Comparison of ENCODE assay signal across 8 cellular contexts in genomic region chr14:54773171-54774006, GRCh38.
A peak's percentile ranks its signal among the peaks of the same experiment; 100 is the strongest.
DNase-seq lines count a peak whose midpoint lies in the region; ATAC-seq and TF ChIP-seq lines count a peak whose summit lies in the region.

No MANE protein-coding gene starts in this region.

- DNase-seq in G401 (ENCODE audit: low spot score) (peak; percentile 88), HFFc6 (peak; percentile 100), NCI-H1105 treated with DMSO at 0.1 percent for 48 hours (lab: John Stamatoyannopoulos, UW) (peak; percentile 84), T-helper 9 cell (peak; percentile 45), astrocyte of the spinal cord (ENCODE audit: low read depth, low spot score) (peak; percentile 100), hippocampal formation (lab: John Stamatoyannopoulos, UW) (peak; percentile 55 to 70), retinal pigment epithelial cell (ENCODE audit: low read depth) (peak; percentile 96)

- H3K4me1 Mint-ChIP-seq in HFFc6 (ENCODE audit: low read depth): peaks cover 72% of the 10 kb centered on the region

- no peaks in the 10 kb centered on the region for H3K9me3 Mint-ChIP-seq in HFFc6

- TF ChIP-seq CTCF in HFFc6 (IDR thresholded peaks at IDR 0.05) (peak; percentile 79), astrocyte of the spinal cord (IDR thresholded peaks at IDR 0.05; ENCODE audit: low read depth, low read length) (peak; percentile 67), retinal pigment epithelial cell (conservative IDR thresholded peaks at IDR 0.05; ENCODE audit: low read depth, low read length) (peak; percentile 71)

- ATAC-seq in HG03175 (IDR thresholded peaks at IDR 0.05; ENCODE audit: unreplicated experiment): no peak

- H3K27ac Mint-ChIP-seq in HFFc6: peak overlapping the region; percentile 100

- peak overlapping the region; percentile 23 for H3K4me3 ChIP-seq in astrocyte of the spinal cord (ENCODE audit: low read depth, low read length)
- H3K4me3 ChIP-seq in retinal pigment epithelial cell (ENCODE audit: low read length): peak overlapping the region; percentile 1

- in situ Hi-C loops in G401 (cut with HindIII; ENCODE audit: low sequenced_read_pairs) (no loop called here), astrocyte of the spinal cord (cut with HindIII; ENCODE audit: low sequenced_read_pairs) (no loop called here)

- H3K36me3 Mint-ChIP-seq in HFFc6 (ENCODE audit: low read depth): peaks cover 32% of the 10 kb centered on the region

- peak overlapping the region; percentile 83 for H3K4me3 Mint-ChIP-seq in HFFc6

- H3K27me3 Mint-ChIP-seq in HFFc6 (ENCODE audit: insufficient read depth): peaks cover 10% of the 10 kb centered on the region

Comparison
In these comparisons a context has a peak if more than half of its experiments do, and no peak if none do; other contexts are left out.
1. DNase-seq: peak in every context shown above with its lines; median percentile 100 in HFFc6; 100 in astrocyte of the spinal cord; 96 in retinal pigment epithelial cell; 88 in G401; 84 in NCI-H1105 treated with DMSO at 0.1 percent for 48 hours; 62 in hippocampal formation; 45 in T-helper 9 cell.